20 cellular contexts compared by ENCODE assay signal in genomic region chr6:55423933-55424332, GRCh38.
DNase-seq lines count a peak whose midpoint lies in the region; ATAC-seq, FAIRE-seq and TF ChIP-seq lines count a peak whose summit lies in the region.
"Had no signal": no experiment of that assay in that cellular context is flagged by ENCODE, and none has a peak within 500 bp of the region (broad histone marks: within the 10 kb centered on the region; RNA-seq: fewer than 3 reads in every experiment).

No MANE protein-coding gene starts in this region.

- H3K79me2 ChIP-seq in GM23338 (replicated peaks; ENCODE audit: insufficient read depth) (no peaks in the 10 kb centered on the region), H1 (ENCODE audit: control insufficient read depth in 1 of 2, insufficient read depth in 2 of 2, low read length in 2 of 2) (no peaks in the 10 kb centered on the region)

- no peak overlapping the region for H4K8ac ChIP-seq in H1 (ENCODE audit: extremely low read depth, insufficient read depth, low read length)

- H2BK20ac ChIP-seq in H1 (ENCODE audit: low read length): no peak overlapping the region

- no peak overlapping the region for H3K18ac ChIP-seq in H1 (ENCODE audit: extremely low read depth, low read length)

- H3K4ac ChIP-seq in H1 (replicated peaks; ENCODE audit: insufficient read length, low read depth, low read length): no peak overlapping the region

- H3K9me2 ChIP-seq in GM23338 (ENCODE audit: insufficient read depth): no peaks in the 10 kb centered on the region

- H3K27me3 ChIP-seq in GM23338 (ENCODE audit: insufficient read depth) (no peaks in the 10 kb centered on the region), H1 (replicated peaks in 1 of 4; ENCODE audit: control insufficient read depth in 3 of 4, extremely low read depth in 1 of 4, insufficient read depth in 3 of 4, low read length in 3 of 4) (no peaks in the 10 kb centered on the region)
- H3K27me3 ChIP-seq: BLaER1 treated with 17β-estradiol and CSF1 and Interleukin-3, amounts not matched to agents 10 nM and 100 nM had no signal

- ATAC-seq in A549: no peak
- ATAC-seq in GM23338: no peak
- ATAC-seq in GM18858 (IDR thresholded peaks at IDR 0.05; ENCODE audit: unreplicated experiment): no peak
- ATAC-seq: CD8-positive, alpha-beta T cell had no signal

- no peak overlapping the region for H4K91ac ChIP-seq in H1 (replicated peaks; ENCODE audit: insufficient read length, low read length)

- no peaks in the 10 kb centered on the region for H3F3A ChIP-seq in GM23338 (replicated peaks; ENCODE audit: low read depth)

- H2AK5ac ChIP-seq in H1 (ENCODE audit: low read depth, low read length): no peak overlapping the region

- H2BK12ac ChIP-seq in H1 (ENCODE audit: low read depth, low read length): no peak overlapping the region

- H3K27ac Mint-ChIP-seq in GM23338: no peak overlapping the region
- H3K27ac Mint-ChIP-seq: B cell; CD4-positive, alpha-beta T cell; CD8-positive, alpha-beta T cell had no signal

- H3K4me1 ChIP-seq in A549: no peaks in the 10 kb centered on the region
- H3K4me1 ChIP-seq in GM23338 (ENCODE audit: insufficient read depth): no peaks in the 10 kb centered on the region
- no peaks in the 10 kb centered on the region for H3K4me1 ChIP-seq in H1 (replicated peaks in 1 of 4; ENCODE audit: control insufficient read depth in 3 of 4, insufficient read depth in 4 of 4, low read length in 3 of 4)
- H3K4me1 ChIP-seq: BLaER1 treated with 17β-estradiol and CSF1 and Interleukin-3, amounts not matched to agents 10 nM and 100 nM; Caco-2 had no signal

- no peak overlapping the region for H3K56ac ChIP-seq in H1 (replicated peaks; ENCODE audit: insufficient read length, low read depth, low read length)

- H3K36me3 ChIP-seq in GM23338 (ENCODE audit: insufficient read depth) (no peaks in the 10 kb centered on the region), H1 (ENCODE audit: control insufficient read depth in 2 of 4, insufficient read depth in 4 of 4, low read length in 3 of 4) (no peaks in the 10 kb centered on the region)
- H3K36me3 ChIP-seq: BLaER1 treated with 17β-estradiol and CSF1 and Interleukin-3, amounts not matched to agents 10 nM and 100 nM had no signal

- TF ChIP-seq POLR2A in A549 (IDR thresholded peaks at IDR 0.05; ENCODE audit: low read length): no peak
- no peak for TF ChIP-seq POLR2A in H1 (IDR thresholded peaks at IDR 0.05; ENCODE audit: control extremely low read depth in 1 of 2, low read depth in 2 of 2, low read length in 2 of 2)

- H2BK15ac ChIP-seq in H1 (ENCODE audit: low read length): no peak overlapping the region

- H3K4me3 Mint-ChIP-seq in GM23338: no peak overlapping the region
- H3K4me3 Mint-ChIP-seq: B cell; CD4-positive, alpha-beta T cell; CD8-positive, alpha-beta T cell had no signal

- H3K27ac ChIP-seq in A549: no peak overlapping the region
- no peak overlapping the region for H3K27ac ChIP-seq in GM23338 (ENCODE audit: low read depth)
- no peak overlapping the region for H3K27ac ChIP-seq in H1 (ENCODE audit: low read depth, low read length)
- H3K27ac ChIP-seq: BLaER1 treated with 17β-estradiol and CSF1 and Interleukin-3, amounts not matched to agents 10 nM and 100 nM; C4-2B had no signal

- H3K9me3 ChIP-seq in A549: no peaks in the 10 kb centered on the region
- H3K9me3 ChIP-seq in H1 (ENCODE audit: insufficient read depth in 2 of 2, low read depth in 1 of 2, low read length in 1 of 2): no peaks in the 10 kb centered on the region
- H3K9me3 ChIP-seq: BLaER1 treated with 17β-estradiol and CSF1 and Interleukin-3, amounts not matched to agents 10 nM and 100 nM; Caco-2 had no signal

- TF ChIP-seq RAD21 in A549 (conservative IDR thresholded peaks at IDR 0.05 in 1 of 2, IDR thresholded peaks at IDR 0.05 in 1 of 2) (no peak), H1 (IDR thresholded peaks at IDR 0.05 in 1 of 2, conservative IDR thresholded peaks at IDR 0.05 in 1 of 2; ENCODE audit: low read depth in 2 of 2, low read length in 2 of 2) (no peak)

- no peaks in the 10 kb centered on the region for H3K36me3 Mint-ChIP-seq in GM23338 (ENCODE audit: low read depth)
- H3K36me3 Mint-ChIP-seq: CD8-positive, alpha-beta T cell had no signal

- H3K9me3 Mint-ChIP-seq in GM23338: no peaks in the 10 kb centered on the region

- H4K5ac ChIP-seq in H1 (ENCODE audit: insufficient read length, low read depth, low read length): no peak overlapping the region

- POLR2A ChIA-PET in A549 (lab: Yijun Ruan, JAX): no interaction called here
- POLR2A ChIA-PET in H1 (lab: Charles Lee; ENCODE audit: partially characterized antibody): no interaction called here

- no peaks in the 10 kb centered on the region for H3K23me2 ChIP-seq in H1 (ENCODE audit: low read depth, low read length)

- H3K27me3 Mint-ChIP-seq in GM23338 (ENCODE audit: insufficient read depth, low read depth, poor library complexity): no peaks in the 10 kb centered on the region
- H3K27me3 Mint-ChIP-seq: B cell; CD4-positive, alpha-beta T cell had no signal

- no peaks in the 10 kb centered on the region for H3K4me1 Mint-ChIP-seq in GM23338
- H3K4me1 Mint-ChIP-seq: B cell had no signal

- H3K9ac ChIP-seq in H1 (replicated peaks in 1 of 4; ENCODE audit: extremely low read depth in 1 of 4, low read depth in 3 of 4, low read length in 3 of 4): no peak overlapping the region
- H3K9ac ChIP-seq: BLaER1 treated with 17β-estradiol and CSF1 and Interleukin-3, amounts not matched to agents 10 nM and 100 nM had no signal

- 40% methylated on average over 2 of the region's 2 CpGs for WGBS in A549 (ENCODE audit: missing lambda C conversion rate)
- 76% methylated on average over 2 of the region's 2 CpGs; no CpG with 5 or more reads in 1 of the 2 experiments for WGBS in H1 (ENCODE audit: extremely low coverage in 1 of 2, insufficient coverage in 1 of 2, insufficient read length in 1 of 2, insufficient replicate concordance in 2 of 2, low coverage in 1 of 2, low lambda C conversion rate in 2 of 2, missing lambda C conversion rate in 1 of 2), 2 experiments

- TF ChIP-seq EP300 in A549 (IDR thresholded peaks at IDR 0.05): no peak
- TF ChIP-seq EP300 in H1 (IDR thresholded peaks at IDR 0.05; ENCODE audit: borderline replicate concordance in 1 of 2, low read depth in 2 of 2, low read length in 2 of 2): no peak

- H3K14ac ChIP-seq in H1 (ENCODE audit: insufficient read length): no peak overlapping the region

- no peak overlapping the region for H3K23ac ChIP-seq in H1 (ENCODE audit: insufficient read length)

- H2BK120ac ChIP-seq in H1 (replicated peaks; ENCODE audit: low read depth, low read length): no peak overlapping the region

- DNase-seq in A549 (ENCODE audit: low read depth in 1 of 2, low spot score in 1 of 2): no peak
- DNase-seq in GM23338 (ENCODE audit: low spot score): no peak
- no peak for DNase-seq in H1 (ENCODE audit: low read depth in 1 of 2, low spot score in 2 of 2)
- DNase-seq in NCI-H524 treated with DMSO at 0.1 percent for 48 hours (lab: John Stamatoyannopoulos, UW): no peak
- DNase-seq: 8988T; AML-193; Caco-2; Calu3; CD4-positive, alpha-beta T cell; CD8-positive, alpha-beta T cell; DMS79 treated with DMSO at 0.1 percent for 48 hours; GF-D8 had no signal

- H3K4me3 ChIP-seq in A549 (no peak overlapping the region), GM23338 (no peak overlapping the region), H1 (ENCODE audit: extremely low read depth in 1 of 4, insufficient read depth in 2 of 4, low read depth in 3 of 4, low read length in 4 of 4) (no peak overlapping the region)
- H3K4me3 ChIP-seq: BLaER1 treated with 17β-estradiol and CSF1 and Interleukin-3, amounts not matched to agents 10 nM and 100 nM had no signal

- H2AFZ ChIP-seq in GM23338 (peak overlapping the region; percentile 83; the same call in 1 of the 2 replicates), H1 (ENCODE audit: low read length) (peak overlapping the region; percentile 72; the same call in 1 of the 2 replicates)

- no peak overlapping the region for H3K4me2 ChIP-seq in A549
- H3K4me2 ChIP-seq in GM23338: no peak overlapping the region
- H3K4me2 ChIP-seq in H1 (ENCODE audit: insufficient read depth in 1 of 2, low read depth in 2 of 2, low read length in 2 of 2): no peak overlapping the region
- H3K4me2 ChIP-seq: BLaER1 treated with 17β-estradiol and CSF1 and Interleukin-3, amounts not matched to agents 10 nM and 100 nM had no signal

- TF ChIP-seq CTCF in A549 (IDR thresholded peaks at IDR 0.05) (no peak), GM23338 (conservative IDR thresholded peaks at IDR 0.05; ENCODE audit: low read depth in 2 of 2) (no peak), H1 (IDR thresholded peaks at IDR 0.05; ENCODE audit: control extremely low read depth in 1 of 3, insufficient read depth in 1 of 3, low read depth in 1 of 3, low read length in 3 of 3) (no peak)

- H4K20me1 ChIP-seq in GM23338 (replicated peaks; ENCODE audit: insufficient read depth) (no peaks in the 10 kb centered on the region), H1 (replicated peaks in 1 of 2; ENCODE audit: control insufficient read depth in 1 of 2, insufficient read depth in 2 of 2, low read length in 2 of 2) (no peaks in the 10 kb centered on the region)
- H4K20me1 ChIP-seq: BLaER1 treated with 17β-estradiol and CSF1 and Interleukin-3, amounts not matched to agents 10 nM and 100 nM had no signal

- H3K79me1 ChIP-seq in H1 (ENCODE audit: low read depth, low read length): no peaks in the 10 kb centered on the region

- CTCF ChIA-PET in A549 (lab: Yijun Ruan, JAX) (no interaction called here), H1 (lab: Charles Lee; ENCODE audit: partially characterized antibody) (interaction anchor here (1.0 kb wide), 1 partner anchor 11 kb away, joined by 3 read pairs; no protein-coding TSS in a partner anchor)

- no peak overlapping the region for H2BK5ac ChIP-seq in H1 (ENCODE audit: low read depth, low read length)

- FAIRE-seq in A549 (lab: Jason Lieb, UNC) (no peak), H1 (lab: Jason Lieb, UNC) (no peak)
- FAIRE-seq: A204.1, D721Med, G401.6, GM12891 had no signal

TF ChIP-seq in A549, 52 proteins besides CTCF, POLR2A, EP300 and RAD21:
- TF ChIP-seq EHF (CRISPR knock-in tag; IDR thresholded peaks at IDR 0.05): no peak
- TF ChIP-seq MAFK (IDR thresholded peaks at IDR 0.05; ENCODE audit: partially characterized antibody): peak; percentile 42

TF ChIP-seq in H1, 55 proteins besides CTCF, POLR2A, EP300 and RAD21 (continues in another document):
- TF ChIP-seq ATF3 (IDR thresholded peaks at IDR 0.05; ENCODE audit: insufficient read depth, low read depth, low read length) (no peak), E2F6 (IDR thresholded peaks at IDR 0.05) (no peak), EGR1 (IDR thresholded peaks at IDR 0.05; ENCODE audit: borderline replicate concordance, low read depth, low read length) (no peak), CREB1 (IDR thresholded peaks at IDR 0.05) (no peak)

Comparison
In these comparisons a context has a peak if more than half of its experiments do, and no peak if none do; other contexts are left out.
1. Of the 18 proteins assayed by ChIP-seq in both H1 and A549: peak only in H1: none; only in A549: MAFK; in both: none; in neither: 17.